1 cellular context compared by ENCODE assay signal in the genomic region with DNA sequence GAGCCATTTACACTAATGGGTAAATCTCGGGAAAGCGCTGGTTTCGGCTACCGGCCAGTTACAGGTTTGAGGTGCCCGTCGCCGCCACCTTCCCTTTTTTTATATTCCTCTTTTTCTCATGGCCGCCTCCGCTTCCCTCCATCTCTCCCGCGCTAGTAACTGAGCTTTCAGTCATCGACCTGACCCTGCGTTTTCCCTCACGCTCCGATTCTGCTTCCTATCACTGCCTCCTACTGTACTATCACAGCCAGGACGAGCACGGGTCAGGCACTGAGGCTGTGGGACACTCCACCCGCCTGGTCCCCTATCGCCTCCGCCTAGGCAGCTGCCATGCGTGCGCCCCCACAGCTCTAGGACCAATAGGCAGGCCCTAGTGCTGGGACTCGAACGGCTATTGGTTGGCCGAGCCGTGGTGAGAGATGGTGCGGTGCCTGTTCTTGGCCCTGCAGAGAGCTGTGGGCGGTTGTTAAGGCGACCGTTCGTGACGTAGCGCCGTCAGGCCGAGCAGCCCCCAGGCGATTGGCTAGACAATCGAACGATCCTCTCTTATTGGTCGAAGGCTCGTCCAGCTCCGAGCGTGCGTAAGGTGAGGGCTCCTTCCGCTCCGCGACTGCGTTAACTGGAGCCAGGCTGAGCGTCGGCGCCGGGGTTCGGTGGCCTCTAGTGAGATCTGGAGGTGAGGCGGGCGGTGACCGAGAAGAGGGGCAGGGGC.
TF ChIP-seq lines count a peak whose summit lies in the region.

A gene (plus strand): TSS at position 596 of the 712 bp plus-strand sequence. CDS start 5,386 bp downstream, outside the sequence.

TF ChIP-seq in GM12878, 131 proteins besides CTCF, POLR2A, EP300 and RAD21 (continued from another document and continues in another):
- TF ChIP-seq, protein P1, sequence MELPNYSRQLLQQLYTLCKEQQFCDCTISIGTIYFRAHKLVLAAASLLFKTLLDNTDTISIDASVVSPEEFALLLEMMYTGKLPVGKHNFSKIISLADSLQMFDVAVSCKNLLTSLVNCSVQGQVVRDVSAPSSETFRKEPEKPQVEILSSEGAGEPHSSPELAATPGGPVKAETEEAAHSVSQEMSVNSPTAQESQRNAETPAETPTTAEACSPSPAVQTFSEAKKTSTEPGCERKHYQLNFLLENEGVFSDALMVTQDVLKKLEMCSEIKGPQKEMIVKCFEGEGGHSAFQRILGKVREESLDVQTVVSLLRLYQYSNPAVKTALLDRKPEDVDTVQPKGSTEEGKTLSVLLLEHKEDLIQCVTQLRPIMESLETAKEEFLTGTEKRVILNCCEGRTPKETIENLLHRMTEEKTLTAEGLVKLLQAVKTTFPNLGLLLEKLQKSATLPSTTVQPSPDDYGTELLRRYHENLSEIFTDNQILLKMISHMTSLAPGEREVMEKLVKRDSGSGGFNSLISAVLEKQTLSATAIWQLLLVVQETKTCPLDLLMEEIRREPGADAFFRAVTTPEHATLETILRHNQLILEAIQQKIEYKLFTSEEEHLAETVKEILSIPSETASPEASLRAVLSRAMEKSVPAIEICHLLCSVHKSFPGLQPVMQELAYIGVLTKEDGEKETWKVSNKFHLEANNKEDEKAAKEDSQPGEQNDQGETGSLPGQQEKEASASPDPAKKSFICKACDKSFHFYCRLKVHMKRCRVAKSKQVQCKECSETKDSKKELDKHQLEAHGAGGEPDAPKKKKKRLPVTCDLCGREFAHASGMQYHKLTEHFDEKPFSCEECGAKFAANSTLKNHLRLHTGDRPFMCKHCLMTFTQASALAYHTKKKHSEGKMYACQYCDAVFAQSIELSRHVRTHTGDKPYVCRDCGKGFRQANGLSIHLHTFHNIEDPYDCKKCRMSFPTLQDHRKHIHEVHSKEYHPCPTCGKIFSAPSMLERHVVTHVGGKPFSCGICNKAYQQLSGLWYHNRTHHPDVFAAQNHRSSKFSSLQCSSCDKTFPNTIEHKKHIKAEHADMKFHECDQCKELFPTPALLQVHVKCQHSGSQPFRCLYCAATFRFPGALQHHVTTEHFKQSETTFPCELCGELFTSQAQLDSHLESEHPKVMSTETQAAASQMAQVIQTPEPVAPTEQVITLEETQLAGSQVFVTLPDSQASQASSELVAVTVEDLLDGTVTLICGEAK (IDR thresholded peaks at IDR 0.05; ENCODE audit: borderline replicate concordance) = peak; percentile 62; the same call in 1 of the 2 replicates
- TF ChIP-seq TAF1 (IDR thresholded peaks at IDR 0.05; ENCODE audit: borderline replicate concordance, low read depth, low read length) (peak; percentile 68), YY1 (IDR thresholded peaks at IDR 0.05; ENCODE audit: low read depth, low read length) (peak; percentile 84), RFX5 (IDR thresholded peaks at IDR 0.05; ENCODE audit: low read depth, low read length) (peak; percentile 95), SMARCA5 (IDR thresholded peaks at IDR 0.05) (peak; percentile 66; the same call in 1 of the 2 replicates), KLF5 (IDR thresholded peaks at IDR 0.05; ENCODE audit: partially characterized antibody) (peak; percentile 76), TCF12 (IDR thresholded peaks at IDR 0.05; ENCODE audit: low read depth, low read length) (peak; percentile 22; the same call in 1 of the 2 replicates), HDAC6 (IDR thresholded peaks at IDR 0.05; ENCODE audit: unreplicated experiment) (peak; percentile 56), POLR2AphosphoS5 (IDR thresholded peaks at IDR 0.05; ENCODE audit: low read length) (peak; percentile 88), TCF3 (IDR thresholded peaks at IDR 0.05; ENCODE audit: borderline replicate concordance, insufficient read depth, low read depth, low read length) (peak; percentile 65), HDGF (IDR thresholded peaks at IDR 0.05) (peak; percentile 96), CBFB (IDR thresholded peaks at IDR 0.05; ENCODE audit: low read depth) (0 out of 2 replicates have a peak, but pooled peaks have one; percentile 34), EZH2 (IDR thresholded peaks at IDR 0.05; ENCODE audit: borderline replicate concordance, control insufficient read depth, low read depth, low read length) (no peak), ZBED1 (IDR thresholded peaks at IDR 0.05; ENCODE audit: borderline replicate concordance) (no peak), TBL1XR1 (IDR thresholded peaks at IDR 0.05; ENCODE audit: low read depth, low read length) (no peak), SMAD1 (IDR thresholded peaks at IDR 0.05; ENCODE audit: low read depth, partially characterized antibody) (peak; percentile 68), SREBF1 (IDR thresholded peaks at IDR 0.05; ENCODE audit: low read length) (peak; percentile 63; the same call in 1 of the 2 replicates), EGR1 (IDR thresholded peaks at IDR 0.05; ENCODE audit: borderline replicate concordance in 1 of 2, low read depth in 2 of 2, low read length in 2 of 2) (peak in 1 of 2 experiments; percentile 85; a peak in 2 of 3 replicates), NFYA (IDR thresholded peaks at IDR 0.05; ENCODE audit: borderline replicate concordance, low read depth, low read length) (peak; percentile 26; the same call in 1 of the 2 replicates), CREM (IDR thresholded peaks at IDR 0.05; ENCODE audit: low read depth) (peak; percentile 91), KDM1A (IDR thresholded peaks at IDR 0.05; ENCODE audit: borderline replicate concordance) (no peak), RUNX3 (IDR thresholded peaks at IDR 0.05; ENCODE audit: low read length) (0 out of 2 replicates have a peak, but pooled peaks have one; percentile 40), BACH1 (IDR thresholded peaks at IDR 0.05; ENCODE audit: borderline replicate concordance) (peak; percentile 28; the same call in 1 of the 2 replicates), RCOR1 (conservative IDR thresholded peaks at IDR 0.05; ENCODE audit: low read depth, low read length) (peak; percentile 76; the same call in 1 of the 2 replicates), SIX5 (IDR thresholded peaks at IDR 0.05; ENCODE audit: low read depth, low read length, severe bottlenecking) (peak; percentile 7), JUND (IDR thresholded peaks at IDR 0.05; ENCODE audit: low read depth, low read length) (peak; percentile 60; the same call in 1 of the 2 replicates), TCF7 (IDR thresholded peaks at IDR 0.05; ENCODE audit: borderline replicate concordance) (no peak), MEF2B (IDR thresholded peaks at IDR 0.05; ENCODE audit: partially characterized antibody, poor library complexity, severe bottlenecking) (peak; percentile 66), BCL11A (IDR thresholded peaks at IDR 0.05; ENCODE audit: low read depth, low read length) (no peak), ATF7 (IDR thresholded peaks at IDR 0.05; ENCODE audit: low read depth) (peak; percentile 71), POLR2AphosphoS2 (IDR thresholded peaks at IDR 0.05; ENCODE audit: low read depth, low read length) (peak; percentile 84), BHLHE40 (IDR thresholded peaks at IDR 0.05; ENCODE audit: borderline replicate concordance in 1 of 2, low read depth in 2 of 2, low read length in 1 of 2) (peak; percentile 85 to 93), MXI1 (IDR thresholded peaks at IDR 0.05; ENCODE audit: low read depth, low read length) (peak; percentile 90)
- TF ChIP-seq, protein P2, sequence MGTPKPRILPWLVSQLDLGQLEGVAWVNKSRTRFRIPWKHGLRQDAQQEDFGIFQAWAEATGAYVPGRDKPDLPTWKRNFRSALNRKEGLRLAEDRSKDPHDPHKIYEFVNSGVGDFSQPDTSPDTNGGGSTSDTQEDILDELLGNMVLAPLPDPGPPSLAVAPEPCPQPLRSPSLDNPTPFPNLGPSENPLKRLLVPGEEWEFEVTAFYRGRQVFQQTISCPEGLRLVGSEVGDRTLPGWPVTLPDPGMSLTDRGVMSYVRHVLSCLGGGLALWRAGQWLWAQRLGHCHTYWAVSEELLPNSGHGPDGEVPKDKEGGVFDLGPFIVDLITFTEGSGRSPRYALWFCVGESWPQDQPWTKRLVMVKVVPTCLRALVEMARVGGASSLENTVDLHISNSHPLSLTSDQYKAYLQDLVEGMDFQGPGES (IDR thresholded peaks at IDR 0.05) = peak; percentile 79
- TF ChIP-seq, protein P3, sequence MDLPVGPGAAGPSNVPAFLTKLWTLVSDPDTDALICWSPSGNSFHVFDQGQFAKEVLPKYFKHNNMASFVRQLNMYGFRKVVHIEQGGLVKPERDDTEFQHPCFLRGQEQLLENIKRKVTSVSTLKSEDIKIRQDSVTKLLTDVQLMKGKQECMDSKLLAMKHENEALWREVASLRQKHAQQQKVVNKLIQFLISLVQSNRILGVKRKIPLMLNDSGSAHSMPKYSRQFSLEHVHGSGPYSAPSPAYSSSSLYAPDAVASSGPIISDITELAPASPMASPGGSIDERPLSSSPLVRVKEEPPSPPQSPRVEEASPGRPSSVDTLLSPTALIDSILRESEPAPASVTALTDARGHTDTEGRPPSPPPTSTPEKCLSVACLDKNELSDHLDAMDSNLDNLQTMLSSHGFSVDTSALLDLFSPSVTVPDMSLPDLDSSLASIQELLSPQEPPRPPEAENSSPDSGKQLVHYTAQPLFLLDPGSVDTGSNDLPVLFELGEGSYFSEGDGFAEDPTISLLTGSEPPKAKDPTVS (IDR thresholded peaks at IDR 0.05; ENCODE audit: low read depth, low read length) = 0 out of 2 replicates have a peak, but pooled peaks have one; percentile 10
- TF ChIP-seq, protein P4, sequence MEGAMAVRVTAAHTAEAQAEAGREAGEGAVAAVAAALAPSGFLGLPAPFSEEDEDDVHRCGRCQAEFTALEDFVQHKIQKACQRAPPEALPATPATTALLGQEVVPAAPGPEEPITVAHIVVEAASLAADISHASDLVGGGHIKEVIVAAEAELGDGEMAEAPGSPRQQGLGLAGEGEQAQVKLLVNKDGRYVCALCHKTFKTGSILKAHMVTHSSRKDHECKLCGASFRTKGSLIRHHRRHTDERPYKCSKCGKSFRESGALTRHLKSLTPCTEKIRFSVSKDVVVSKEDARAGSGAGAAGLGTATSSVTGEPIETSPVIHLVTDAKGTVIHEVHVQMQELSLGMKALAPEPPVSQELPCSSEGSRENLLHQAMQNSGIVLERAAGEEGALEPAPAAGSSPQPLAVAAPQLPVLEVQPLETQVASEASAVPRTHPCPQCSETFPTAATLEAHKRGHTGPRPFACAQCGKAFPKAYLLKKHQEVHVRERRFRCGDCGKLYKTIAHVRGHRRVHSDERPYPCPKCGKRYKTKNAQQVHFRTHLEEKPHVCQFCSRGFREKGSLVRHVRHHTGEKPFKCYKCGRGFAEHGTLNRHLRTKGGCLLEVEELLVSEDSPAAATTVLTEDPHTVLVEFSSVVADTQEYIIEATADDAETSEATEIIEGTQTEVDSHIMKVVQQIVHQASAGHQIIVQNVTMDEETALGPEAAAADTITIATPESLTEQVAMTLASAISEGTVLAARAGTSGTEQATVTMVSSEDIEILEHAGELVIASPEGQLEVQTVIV (IDR thresholded peaks at IDR 0.05; ENCODE audit: borderline replicate concordance, partially characterized antibody) = peak; percentile 97
- TF ChIP-seq, protein P5, sequence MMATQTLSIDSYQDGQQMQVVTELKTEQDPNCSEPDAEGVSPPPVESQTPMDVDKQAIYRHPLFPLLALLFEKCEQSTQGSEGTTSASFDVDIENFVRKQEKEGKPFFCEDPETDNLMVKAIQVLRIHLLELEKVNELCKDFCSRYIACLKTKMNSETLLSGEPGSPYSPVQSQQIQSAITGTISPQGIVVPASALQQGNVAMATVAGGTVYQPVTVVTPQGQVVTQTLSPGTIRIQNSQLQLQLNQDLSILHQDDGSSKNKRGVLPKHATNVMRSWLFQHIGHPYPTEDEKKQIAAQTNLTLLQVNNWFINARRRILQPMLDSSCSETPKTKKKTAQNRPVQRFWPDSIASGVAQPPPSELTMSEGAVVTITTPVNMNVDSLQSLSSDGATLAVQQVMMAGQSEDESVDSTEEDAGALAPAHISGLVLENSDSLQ (IDR thresholded peaks at IDR 0.05) = peak; percentile 91
- TF ChIP-seq, protein P6, sequence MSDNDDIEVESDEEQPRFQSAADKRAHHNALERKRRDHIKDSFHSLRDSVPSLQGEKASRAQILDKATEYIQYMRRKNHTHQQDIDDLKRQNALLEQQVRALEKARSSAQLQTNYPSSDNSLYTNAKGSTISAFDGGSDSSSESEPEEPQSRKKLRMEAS (IDR thresholded peaks at IDR 0.05; ENCODE audit: low read depth, low read length) = peak; percentile 90
- TF ChIP-seq, protein P7, sequence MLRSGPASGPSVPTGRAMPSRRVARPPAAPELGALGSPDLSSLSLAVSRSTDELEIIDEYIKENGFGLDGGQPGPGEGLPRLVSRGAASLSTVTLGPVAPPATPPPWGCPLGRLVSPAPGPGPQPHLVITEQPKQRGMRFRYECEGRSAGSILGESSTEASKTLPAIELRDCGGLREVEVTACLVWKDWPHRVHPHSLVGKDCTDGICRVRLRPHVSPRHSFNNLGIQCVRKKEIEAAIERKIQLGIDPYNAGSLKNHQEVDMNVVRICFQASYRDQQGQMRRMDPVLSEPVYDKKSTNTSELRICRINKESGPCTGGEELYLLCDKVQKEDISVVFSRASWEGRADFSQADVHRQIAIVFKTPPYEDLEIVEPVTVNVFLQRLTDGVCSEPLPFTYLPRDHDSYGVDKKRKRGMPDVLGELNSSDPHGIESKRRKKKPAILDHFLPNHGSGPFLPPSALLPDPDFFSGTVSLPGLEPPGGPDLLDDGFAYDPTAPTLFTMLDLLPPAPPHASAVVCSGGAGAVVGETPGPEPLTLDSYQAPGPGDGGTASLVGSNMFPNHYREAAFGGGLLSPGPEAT (IDR thresholded peaks at IDR 0.05; ENCODE audit: low read depth) = peak; percentile 83
- TF ChIP-seq, protein P8, sequence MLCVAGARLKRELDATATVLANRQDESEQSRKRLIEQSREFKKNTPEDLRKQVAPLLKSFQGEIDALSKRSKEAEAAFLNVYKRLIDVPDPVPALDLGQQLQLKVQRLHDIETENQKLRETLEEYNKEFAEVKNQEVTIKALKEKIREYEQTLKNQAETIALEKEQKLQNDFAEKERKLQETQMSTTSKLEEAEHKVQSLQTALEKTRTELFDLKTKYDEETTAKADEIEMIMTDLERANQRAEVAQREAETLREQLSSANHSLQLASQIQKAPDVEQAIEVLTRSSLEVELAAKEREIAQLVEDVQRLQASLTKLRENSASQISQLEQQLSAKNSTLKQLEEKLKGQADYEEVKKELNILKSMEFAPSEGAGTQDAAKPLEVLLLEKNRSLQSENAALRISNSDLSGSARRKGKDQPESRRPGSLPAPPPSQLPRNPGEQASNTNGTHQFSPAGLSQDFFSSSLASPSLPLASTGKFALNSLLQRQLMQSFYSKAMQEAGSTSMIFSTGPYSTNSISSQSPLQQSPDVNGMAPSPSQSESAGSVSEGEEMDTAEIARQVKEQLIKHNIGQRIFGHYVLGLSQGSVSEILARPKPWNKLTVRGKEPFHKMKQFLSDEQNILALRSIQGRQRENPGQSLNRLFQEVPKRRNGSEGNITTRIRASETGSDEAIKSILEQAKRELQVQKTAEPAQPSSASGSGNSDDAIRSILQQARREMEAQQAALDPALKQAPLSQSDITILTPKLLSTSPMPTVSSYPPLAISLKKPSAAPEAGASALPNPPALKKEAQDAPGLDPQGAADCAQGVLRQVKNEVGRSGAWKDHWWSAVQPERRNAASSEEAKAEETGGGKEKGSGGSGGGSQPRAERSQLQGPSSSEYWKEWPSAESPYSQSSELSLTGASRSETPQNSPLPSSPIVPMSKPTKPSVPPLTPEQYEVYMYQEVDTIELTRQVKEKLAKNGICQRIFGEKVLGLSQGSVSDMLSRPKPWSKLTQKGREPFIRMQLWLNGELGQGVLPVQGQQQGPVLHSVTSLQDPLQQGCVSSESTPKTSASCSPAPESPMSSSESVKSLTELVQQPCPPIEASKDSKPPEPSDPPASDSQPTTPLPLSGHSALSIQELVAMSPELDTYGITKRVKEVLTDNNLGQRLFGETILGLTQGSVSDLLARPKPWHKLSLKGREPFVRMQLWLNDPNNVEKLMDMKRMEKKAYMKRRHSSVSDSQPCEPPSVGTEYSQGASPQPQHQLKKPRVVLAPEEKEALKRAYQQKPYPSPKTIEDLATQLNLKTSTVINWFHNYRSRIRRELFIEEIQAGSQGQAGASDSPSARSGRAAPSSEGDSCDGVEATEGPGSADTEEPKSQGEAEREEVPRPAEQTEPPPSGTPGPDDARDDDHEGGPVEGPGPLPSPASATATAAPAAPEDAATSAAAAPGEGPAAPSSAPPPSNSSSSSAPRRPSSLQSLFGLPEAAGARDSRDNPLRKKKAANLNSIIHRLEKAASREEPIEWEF (IDR thresholded peaks at IDR 0.05; ENCODE audit: insufficient replicate concordance, low read depth, low read length) = no peak
